34 cellular contexts compared by ENCODE assay signal in genomic region chr7:2371329-2371728, GRCh38.
"Had no signal": no experiment of that assay in that cellular context is flagged by ENCODE, and none has a peak within 500 bp of the region (broad histone marks: within the 10 kb centered on the region; RNA-seq: fewer than 3 reads in every experiment).

No MANE protein-coding gene starts in this region.

- H3K27ac Mint-ChIP-seq: activated B cell treated with CpG ODN at 0.5 μM for 24 hours; activated CD4-positive, alpha-beta memory T cell treated with anti-CD3 and anti-CD28 coated beads for 36 hours; activated CD8-positive, alpha-beta memory T cell treated with anti-CD3 and anti-CD28 coated beads, Interleukin-2, amount 10 ng/mL, durations not matched to agents 7 days and 5 days; activated CD8-positive, alpha-beta T cell treated with anti-CD3 and anti-CD28 coated beads, Interleukin-2, amount 10 ng/mL, durations not matched to agents 7 days and 5 days; activated naive CD8-positive, alpha-beta T cell; effector memory CD8-positive, alpha-beta T cell; T-helper 2 cell treated with Interferon-gamma antibody and Interleukin-4, amounts not matched to agents 5 μg/mL and 100 μg/mL, for 36 hours had no signal

- FAIRE-seq: astrocyte, colon, endothelial cell of umbilical vein, frontal cortex had no signal

- H3K36me3 Mint-ChIP-seq: activated naive CD8-positive, alpha-beta T cell had no signal

- ATAC-seq: activated CD4-positive, CD25-positive, alpha-beta regulatory T cell treated with anti-CD3 and anti-CD28 coated beads, Interleukin-2, amount 50 U/mL, for 24 hours; activated CD8-positive, alpha-beta memory T cell treated with anti-CD3 and anti-CD28 coated beads, Interleukin-2, amount 10 ng/mL, durations not matched to agents 7 days and 5 days; activated CD8-positive, alpha-beta T cell treated with anti-CD3 and anti-CD28 coated beads, Interleukin-2, amount 10 ng/mL, durations not matched to agents 7 days and 5 days; activated T-helper 17 cell treated with anti-CD3 and anti-CD28 coated beads, Interleukin-2, amount 50 U/mL, for 72 hours; effector memory CD8-positive, alpha-beta T cell; T-helper 17 cell had no signal

- H3K9me3 Mint-ChIP-seq: activated B cell treated with CpG ODN at 0.5 μM for 24 hours; activated CD4-positive, alpha-beta memory T cell treated with anti-CD3 and anti-CD28 coated beads for 36 hours; activated T-helper 17 cell treated with anti-CD3 and anti-CD28 coated beads, Interleukin-2, amount 50 U/mL, for 72 hours; effector memory CD8-positive, alpha-beta T cell; T-helper 2 cell treated with Interferon-gamma antibody and Interleukin-4, amounts not matched to agents 5 μg/mL and 100 μg/mL, for 36 hours had no signal

- H3K27me3 Mint-ChIP-seq: activated B cell treated with CpG ODN at 0.5 μM for 24 hours; activated CD4-positive, alpha-beta memory T cell treated with anti-CD3 and anti-CD28 coated beads for 36 hours; activated CD8-positive, alpha-beta memory T cell treated with anti-CD3 and anti-CD28 coated beads, Interleukin-2, amount 10 ng/mL, durations not matched to agents 7 days and 5 days; activated naive CD8-positive, alpha-beta T cell; activated T-helper 17 cell treated with anti-CD3 and anti-CD28 coated beads, Interleukin-2, amount 50 U/mL, for 72 hours; effector memory CD8-positive, alpha-beta T cell; T-helper 17 cell had no signal

- DNase-seq: activated B cell treated with CpG ODN at 0.5 μM for 24 hours; activated CD4-positive, alpha-beta memory T cell treated with anti-CD3 and anti-CD28 coated beads for 36 hours; activated CD4-positive, alpha-beta T cell treated with anti-CD3 and anti-CD28 coated beads for 48 hours; activated CD8-positive, alpha-beta memory T cell treated with anti-CD3 and anti-CD28 coated beads, Interleukin-2, amount 10 ng/mL, durations not matched to agents 7 days and 5 days; activated CD8-positive, alpha-beta memory T cell treated with anti-CD3 and anti-CD28 coated beads, Interleukin-2, amount 50 U/mL, for 4 hours; activated CD8-positive, alpha-beta T cell treated with anti-CD3 and anti-CD28 coated beads, Interleukin-2, amount 10 ng/mL, durations not matched to agents 7 days and 5 days; activated effector memory CD4-positive, alpha-beta T cell treated with Interleukin-2 at 50 U/mL for 16 hours; activated gamma-delta T cell treated with Interleukin-2 at 50 U/mL for 16 hours; activated naive CD4-positive, alpha-beta T cell treated with anti-CD3 and anti-CD28 coated beads, Interleukin-2, amount 50 U/mL, for 16 hours; activated naive CD4-positive, alpha-beta T cell treated with Interleukin-2 at 50 U/mL for 16 hours; activated T-cell treated with anti-CD3 and anti-CD28 coated beads, Interleukin-2, amount 50 U/mL, for 1 hour; amniotic stem cell; anterior cingulate cortex; brain microvascular endothelial cell; caudate nucleus; cortex of kidney; dermis blood vessel endothelial cell; effector CD4-positive, alpha-beta T cell; effector memory CD8-positive, alpha-beta T cell; foreskin fibroblast; head of caudate nucleus; SW 1271; T-helper 1 cell; T-helper 17 cell; T1000; WERI-Rb-1 had no signal

- H3K4me3 Mint-ChIP-seq: activated B cell treated with CpG ODN at 0.5 μM for 24 hours; activated CD4-positive, alpha-beta memory T cell treated with anti-CD3 and anti-CD28 coated beads for 36 hours; activated CD8-positive, alpha-beta memory T cell treated with anti-CD3 and anti-CD28 coated beads, Interleukin-2, amount 10 ng/mL, durations not matched to agents 7 days and 5 days; activated CD8-positive, alpha-beta T cell treated with anti-CD3 and anti-CD28 coated beads, Interleukin-2, amount 10 ng/mL, durations not matched to agents 7 days and 5 days; activated naive CD8-positive, alpha-beta T cell; activated T-helper 17 cell treated with anti-CD3 and anti-CD28 coated beads, Interleukin-2, amount 50 U/mL, for 72 hours; effector memory CD8-positive, alpha-beta T cell; T-helper 17 cell; T-helper 2 cell treated with Interferon-gamma antibody and Interleukin-4, amounts not matched to agents 5 μg/mL and 100 μg/mL, for 36 hours had no signal

- H3K4me1 Mint-ChIP-seq: activated B cell treated with CpG ODN at 0.5 μM for 24 hours; activated T-helper 17 cell treated with anti-CD3 and anti-CD28 coated beads, Interleukin-2, amount 50 U/mL, for 72 hours had no signal

- H3K27me3 ChIP-seq: brain microvascular endothelial cell had no signal
